ENCODE assay signal across 8 cellular contexts in the genomic region with DNA sequence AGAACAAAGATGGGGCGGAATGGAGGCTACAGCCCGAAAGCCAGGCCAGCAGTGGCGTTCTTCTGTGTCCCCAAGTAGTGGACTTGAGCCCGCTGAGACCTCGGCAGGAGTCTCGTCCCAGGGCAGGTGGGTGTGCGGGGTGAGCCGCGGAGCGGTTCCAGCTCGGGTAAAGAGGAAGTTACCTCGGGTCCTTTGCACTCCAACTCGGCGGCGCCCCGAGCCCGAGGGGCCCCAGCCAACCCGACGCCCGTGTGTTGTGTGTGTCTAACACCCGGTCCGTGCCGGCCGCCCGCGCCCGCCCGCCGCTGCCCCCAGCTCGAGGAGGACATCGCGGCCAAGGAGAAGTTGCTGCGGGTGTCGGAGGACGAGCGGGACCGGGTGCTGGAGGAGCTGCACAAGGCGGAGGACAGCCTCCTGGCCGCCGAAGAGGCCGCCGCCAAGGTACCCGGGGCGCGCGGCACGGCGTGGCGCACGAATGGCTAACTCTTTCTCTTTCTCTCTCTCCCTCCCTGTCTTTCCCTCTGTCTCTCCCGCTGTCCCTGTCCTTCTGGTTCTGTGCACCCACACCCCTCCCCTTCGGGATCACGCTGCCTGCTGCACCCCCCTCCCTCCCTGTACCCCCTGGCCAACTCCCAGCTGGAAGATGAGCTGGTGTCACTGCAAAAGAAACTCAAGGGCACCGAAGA. TPM values are rescaled to one million over a fixed set of nuclear protein-coding genes. Genes with fewer than 3 reads are reported as not detected.
DNase-seq lines count a peak whose midpoint lies in the region; ATAC-seq and TF ChIP-seq lines count a peak whose summit lies in the region.

No MANE protein-coding gene starts in this region.

- H3K23me2 ChIP-seq in H9 (ENCODE audit: insufficient read length, low read depth, low read length, poor library complexity, severe bottlenecking): peaks cover 28% of the 10 kb centered on the region

- POLR2A ChIA-PET in HEK293T (lab: Yijun Ruan, JAX): no interaction called here

- no peak overlapping the region for H2BK12ac ChIP-seq in H9 (ENCODE audit: insufficient read length, low read depth, low read length)

- H3K4me1 Mint-ChIP-seq in H9: peaks cover 54 to 56% of the 10 kb centered on the region in 2 experiments
- peaks cover 11 to 20% of the 10 kb centered on the region in 2 donors for H3K4me1 Mint-ChIP-seq in natural killer cell

- H3K79me2 ChIP-seq in H9 (ENCODE audit: insufficient read depth, low read length): peaks cover 9% of the 10 kb centered on the region; the same call in 1 of the 2 replicates

- H3K14ac ChIP-seq in H9 (ENCODE audit: insufficient read depth, low read length): peak overlapping the region; percentile 98

- ATAC-seq in natural killer cell: no peak
- ATAC-seq in GM21367 (IDR thresholded peaks at IDR 0.05; ENCODE audit: unreplicated experiment): no peak
- no peak for ATAC-seq in HG03039 (IDR thresholded peaks at IDR 0.05; ENCODE audit: unreplicated experiment)

- no CpG with 5 or more reads among the region's 54 CpGs for WGBS in H9 (ENCODE audit: extremely low coverage, insufficient read length, low lambda C conversion rate)

- no peak overlapping the region for H2BK15ac ChIP-seq in H9 (ENCODE audit: low read depth, low read length)

- CTCF ChIA-PET in HEK293T (lab: Yijun Ruan, JAX): interaction anchor here (0.6 kb wide), 1 partner anchor 34 kb away, joined by 3 read pairs; no protein-coding TSS in a partner anchor

- no peak overlapping the region for H3K27ac ChIP-seq in H9 (ENCODE audit: insufficient read length, low read depth, low read length)
- peak overlapping the region; percentile 45 for H3K27ac ChIP-seq in epithelial cell of prostate

- H3K27me3 ChIP-seq in H9 (ENCODE audit: insufficient read depth, low read length): no peaks in the 10 kb centered on the region; the same call in 1 of the 2 replicates

- H3K4me3 Mint-ChIP-seq in H9 (peak overlapping the region; percentile 97 to 99), natural killer cell (peak overlapping the region; percentile 56)

- H4K91ac ChIP-seq in H9 (ENCODE audit: insufficient read length, low read depth, low read length): no peak overlapping the region

- no peak overlapping the region for H4K5ac ChIP-seq in H9 (ENCODE audit: insufficient read length, low read depth, low read length)

- no peak overlapping the region for H3T11ph ChIP-seq in H9 (ENCODE audit: low read length)

- H3K9me3 Mint-ChIP-seq in H9 (peaks cover 0 to 7% of the 10 kb centered on the region in 2 experiments; a peak in 2 of 5 replicates), natural killer cell (no peaks in the 10 kb centered on the region)

- peaks cover 12% of the 10 kb centered on the region for H3K4me1 ChIP-seq in H9 (ENCODE audit: insufficient read depth, low read length)

- no peaks in the 10 kb centered on the region for H4K20me1 ChIP-seq in H9 (ENCODE audit: control insufficient read depth, insufficient read depth, insufficient read length)

- H2BK5ac ChIP-seq in H9 (ENCODE audit: insufficient read length, low read length): no peak overlapping the region

- H3K4me2 ChIP-seq in H9 (ENCODE audit: insufficient read depth, insufficient read length, low read length): peak overlapping the region; percentile 62

- peak overlapping the region; percentile 78 to 98 (median 96) for H3K27ac Mint-ChIP-seq in H9
- no peak overlapping the region for H3K27ac Mint-ChIP-seq in natural killer cell

- peaks cover 24 to 52% (median 46%) of the 10 kb centered on the region in 3 experiments for H3K36me3 Mint-ChIP-seq in H9 (ENCODE audit: insufficient read depth in 1 of 3, low read depth in 3 of 3)
- H3K36me3 Mint-ChIP-seq in natural killer cell: no peaks in the 10 kb centered on the region

- intact Hi-C loops in natural killer cell (cut with micrococcal nuclease): loop anchor here (10.0 kb wide), 1 partner anchor 241 kb away; no protein-coding TSS in a partner anchor

- H2AK5ac ChIP-seq in H9 (ENCODE audit: insufficient read length, low read length): no peak overlapping the region

- no peaks in the 10 kb centered on the region for H3K9me3 ChIP-seq in H9 (ENCODE audit: control insufficient read depth, low read depth, low read length)

- H3K56ac ChIP-seq in H9 (ENCODE audit: insufficient read length, low read depth, low read length): no peak overlapping the region

- H3K79me1 ChIP-seq in H9 (ENCODE audit: insufficient read depth, low read depth, low read length, poor library complexity, severe bottlenecking): no peaks in the 10 kb centered on the region

- no peak for DNase-seq in H9
- peak; percentile 11 for DNase-seq in SW480 (ENCODE audit: low spot score)
- no peak for DNase-seq in epithelial cell of prostate (ENCODE audit: low read depth, low spot score)
- DNase-seq in natural killer cell: no peak
- DNase-seq in islet precursor cell: no peak
- no peak for DNase-seq in HEK293T (ENCODE audit: extremely low spot score)

- H3K23ac ChIP-seq in H9 (ENCODE audit: insufficient read length, low read depth, low read length): peak overlapping the region; percentile 14

- no peak overlapping the region for H2AFZ ChIP-seq in H9 (ENCODE audit: low read length)

- H3K9ac ChIP-seq in H9 (ENCODE audit: extremely low read depth, insufficient read length, low read length): peak overlapping the region; percentile 96

- H3K27me3 Mint-ChIP-seq in H9 (ENCODE audit: low read depth) (peaks cover 7% of the 10 kb centered on the region), natural killer cell (ENCODE audit: low read depth in 2 of 2) (peaks cover 66 to 76% of the 10 kb centered on the region in 2 donors)

- TF ChIP-seq CTCF in H9 (conservative IDR thresholded peaks at IDR 0.05): no peak
- no peak for TF ChIP-seq CTCF in natural killer cell (IDR thresholded peaks at IDR 0.05)

- no peak overlapping the region for H2BK20ac ChIP-seq in H9 (ENCODE audit: low read depth, low read length, poor library complexity, severe bottlenecking)

- H2BK120ac ChIP-seq in H9 (ENCODE audit: low read depth, low read length, poor library complexity, severe bottlenecking): peak overlapping the region; percentile 75

- 0 out of 2 replicates have a peak overlapping the region, but pooled peaks have one; percentile 24 for H3K4ac ChIP-seq in H9 (ENCODE audit: low read depth, low read length)

- peak overlapping the region; percentile 91 for H3K18ac ChIP-seq in H9 (ENCODE audit: insufficient read length, low read depth, low read length)

- H4K8ac ChIP-seq in H9 (replicated peaks; ENCODE audit: insufficient read length, low read depth, low read length): no peak overlapping the region

TF ChIP-seq in HEK293T, 16 proteins besides CTCF, POLR2A, EP300 and RAD21:
- TF ChIP-seq FOXK2 (IDR thresholded peaks at IDR 0.05) (no peak), TARDBP (IDR thresholded peaks at IDR 0.05) (no peak), FOXM1 (IDR thresholded peaks at IDR 0.05; ENCODE audit: borderline replicate concordance) (no peak), CTBP1 (IDR thresholded peaks at IDR 0.05; ENCODE audit: borderline replicate concordance) (no peak), SP1 (IDR thresholded peaks at IDR 0.05) (no peak), FOXA1 (IDR thresholded peaks at IDR 0.05) (no peak), ELF4 (IDR thresholded peaks at IDR 0.05) (no peak), SUZ12 (IDR thresholded peaks at IDR 0.05) (no peak), HDGF (IDR thresholded peaks at IDR 0.05; ENCODE audit: borderline replicate concordance) (no peak), BHLHE40 (IDR thresholded peaks at IDR 0.05; ENCODE audit: borderline replicate concordance) (no peak), ZNF384 (IDR thresholded peaks at IDR 0.05) (no peak), LEF1 (IDR thresholded peaks at IDR 0.05; ENCODE audit: borderline replicate concordance) (no peak), ARNT (IDR thresholded peaks at IDR 0.05) (no peak), NFRKB (IDR thresholded peaks at IDR 0.05) (no peak), L3MBTL2 (conservative IDR thresholded peaks at IDR 0.05) (no peak)
- TF ChIP-seq, protein P1, sequence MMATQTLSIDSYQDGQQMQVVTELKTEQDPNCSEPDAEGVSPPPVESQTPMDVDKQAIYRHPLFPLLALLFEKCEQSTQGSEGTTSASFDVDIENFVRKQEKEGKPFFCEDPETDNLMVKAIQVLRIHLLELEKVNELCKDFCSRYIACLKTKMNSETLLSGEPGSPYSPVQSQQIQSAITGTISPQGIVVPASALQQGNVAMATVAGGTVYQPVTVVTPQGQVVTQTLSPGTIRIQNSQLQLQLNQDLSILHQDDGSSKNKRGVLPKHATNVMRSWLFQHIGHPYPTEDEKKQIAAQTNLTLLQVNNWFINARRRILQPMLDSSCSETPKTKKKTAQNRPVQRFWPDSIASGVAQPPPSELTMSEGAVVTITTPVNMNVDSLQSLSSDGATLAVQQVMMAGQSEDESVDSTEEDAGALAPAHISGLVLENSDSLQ (IDR thresholded peaks at IDR 0.05): no peak

RNA-seq across cellular contexts. Expression of a gene that starts 1.0 kb away (rescaled TPM):
- total RNA-seq in H9 (2021) (731 and 748 TPM in 2 replicates), natural killer cell (10 to 100 TPM; 21.5 to 33.0 (median 25.6) TPM)

Comparison
In these comparisons a context has a peak if more than half of its experiments do, and no peak if none do; other contexts are left out.
1. H3K27ac Mint-ChIP-seq: peak in H9 (3 of 3); none in natural killer cell (0 of 2).
2. RNA of a gene that starts 1.0 kb away (total RNA-seq): 731 to 748 TPM in H9; 21.5 to 33.0 TPM in natural killer cell; every median in the first group is over 10 times any median in the second.